In the genomic region with DNA sequence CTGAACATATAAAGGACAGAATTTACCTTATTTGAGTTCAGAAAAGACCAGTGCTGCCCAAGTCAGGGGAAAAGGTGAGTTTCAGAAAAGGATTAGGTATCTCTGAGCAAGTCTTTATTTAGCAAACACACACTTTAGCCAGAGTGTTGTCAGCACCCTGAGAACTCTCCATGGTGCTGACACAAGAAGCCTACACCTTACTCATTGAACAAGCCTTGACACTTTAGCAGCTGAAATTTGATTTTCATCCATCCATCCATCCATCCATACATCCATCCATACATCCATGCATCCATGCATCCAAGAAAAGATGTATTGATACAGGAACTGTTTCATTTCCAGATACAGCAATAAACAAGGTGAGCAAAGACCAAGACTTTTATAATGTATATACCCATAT, we compare ENCODE assay signal across 16 cellular contexts.
DNase-seq lines count a peak whose midpoint lies in the region; ATAC-seq and TF ChIP-seq lines count a peak whose summit lies in the region.
"Had no signal": no experiment of that assay in that cellular context is flagged by ENCODE, and none has a peak within 500 bp of the region (broad histone marks: within the 10 kb centered on the region; RNA-seq: fewer than 3 reads in every experiment).

No MANE protein-coding gene starts in this region.

- H3K27me3 Mint-ChIP-seq in WTC11 (ENCODE audit: low read depth) = no peaks in the 10 kb centered on the region

- H3K4me1 ChIP-seq in psoas muscle = no peaks in the 10 kb centered on the region
- no peaks in the 10 kb centered on the region for H3K4me1 ChIP-seq in ascending aorta
- H3K4me1 ChIP-seq: right atrium auricular region had no signal

- no peaks in the 10 kb centered on the region for H3K36me3 ChIP-seq in psoas muscle (ENCODE audit: insufficient read depth in 1 of 2, low read depth in 1 of 2)
- H3K36me3 ChIP-seq in ascending aorta = no peaks in the 10 kb centered on the region
- H3K36me3 ChIP-seq: BLaER1, right atrium auricular region, thoracic aorta had no signal

- ATAC-seq in WTC11 (peak; percentile 83), HG03354 (IDR thresholded peaks at IDR 0.05; ENCODE audit: poor library complexity, severe bottlenecking, unreplicated experiment) (no peak), psoas muscle (no peak), HG02798 (IDR thresholded peaks at IDR 0.05; ENCODE audit: poor library complexity, unreplicated experiment) (no peak)

- H3K36me3 Mint-ChIP-seq in WTC11 = no peaks in the 10 kb centered on the region

- H3K4me3 Mint-ChIP-seq in WTC11 = no peak overlapping the region
- H3K4me3 Mint-ChIP-seq: HFFc6 had no signal

- H3K4me3 ChIP-seq in psoas muscle = no peak overlapping the region
- H3K4me3 ChIP-seq in ascending aorta = no peak overlapping the region
- H3K4me3 ChIP-seq: BLaER1, right atrium auricular region, SK-N-MC, thoracic aorta had no signal

- H3K27ac ChIP-seq in psoas muscle (no peak overlapping the region), ascending aorta (no peak overlapping the region)
- H3K27ac ChIP-seq: BLaER1, right atrium auricular region, SK-N-MC, thoracic aorta had no signal

- TF ChIP-seq CTCF in WTC11 (IDR thresholded peaks at IDR 0.05) = no peak
- no peak for TF ChIP-seq CTCF in psoas muscle (IDR thresholded peaks at IDR 0.05)
- TF ChIP-seq CTCF in ascending aorta (IDR thresholded peaks at IDR 0.05) = no peak

- H3K27ac Mint-ChIP-seq in WTC11 = no peak overlapping the region
- H3K27ac Mint-ChIP-seq: HFFc6 had no signal

- CTCF ChIA-PET in WTC11 (lab: Charles Lee) = no interaction called here

- DNase-seq in AG08396 (ENCODE audit: low spot score) = peak; percentile 12
- peak; percentile 32 for DNase-seq in HT-29 (ENCODE audit: low spot score)
- peak; percentile 37 for DNase-seq in WTC11 (ENCODE audit: low spot score)
- DNase-seq in islet precursor cell = peak; percentile 63
- no peak for DNase-seq in psoas muscle
- no peak for DNase-seq in ascending aorta (ENCODE audit: low spot score in 2 of 2)
- DNase-seq: activated CD4-positive, alpha-beta T cell treated with anti-CD3 and anti-CD28 coated beads for 4 hours; foreskin melanocyte; HFFc6; NCI-H524 had no signal

- POLR2A ChIA-PET in WTC11 (lab: Charles Lee) = no interaction called here

- no peaks in the 10 kb centered on the region for H3K9me3 ChIP-seq in psoas muscle
- H3K9me3 ChIP-seq in ascending aorta = no peaks in the 10 kb centered on the region
- H3K9me3 ChIP-seq: BLaER1, right atrium auricular region, thoracic aorta had no signal

- H3K27me3 ChIP-seq in psoas muscle (ENCODE audit: insufficient read depth in 3 of 3, low read length in 2 of 3) = no peaks in the 10 kb centered on the region
- H3K27me3 ChIP-seq in ascending aorta = no peaks in the 10 kb centered on the region
- H3K27me3 ChIP-seq: BLaER1, right atrium auricular region had no signal

- intact Hi-C loops in psoas muscle (cut with DNase I) (no loop called here), ascending aorta (cut with DNase I) (no loop called here)

- H3K4me1 Mint-ChIP-seq in WTC11 = no peaks in the 10 kb centered on the region

- no peaks in the 10 kb centered on the region for H3K9me3 Mint-ChIP-seq in WTC11

TF ChIP-seq in WTC11, 78 proteins besides CTCF, POLR2A, EP300 and RAD21:
- no peak for TF ChIP-seq ZNF219 (CRISPR knock-in tag; IDR thresholded peaks at IDR 0.05; ENCODE audit: borderline replicate concordance)
- TF ChIP-seq JUN (CRISPR knock-in tag; IDR thresholded peaks at IDR 0.05) = no peak
- TF ChIP-seq TEAD4 (CRISPR knock-in tag; IDR thresholded peaks at IDR 0.05) = no peak
- TF ChIP-seq HMGA2 (CRISPR knock-in tag; IDR thresholded peaks at IDR 0.05) = no peak
- no peak for TF ChIP-seq ZNF416 (CRISPR knock-in tag; IDR thresholded peaks at IDR 0.05)
- TF ChIP-seq ZNF532 (CRISPR knock-in tag; IDR thresholded peaks at IDR 0.05; ENCODE audit: borderline replicate concordance) = no peak

Comparison
In these comparisons a context has a peak if more than half of its experiments do, and no peak if none do; other contexts are left out.
1. DNase-seq: peak in AG08396 (single experiment), HT-29 (single experiment), WTC11 (single experiment) and islet precursor cell (single experiment); none in psoas muscle (0 of 2) and ascending aorta (0 of 2).